ENCODE assay signal across 32 cellular contexts in the genomic region with DNA sequence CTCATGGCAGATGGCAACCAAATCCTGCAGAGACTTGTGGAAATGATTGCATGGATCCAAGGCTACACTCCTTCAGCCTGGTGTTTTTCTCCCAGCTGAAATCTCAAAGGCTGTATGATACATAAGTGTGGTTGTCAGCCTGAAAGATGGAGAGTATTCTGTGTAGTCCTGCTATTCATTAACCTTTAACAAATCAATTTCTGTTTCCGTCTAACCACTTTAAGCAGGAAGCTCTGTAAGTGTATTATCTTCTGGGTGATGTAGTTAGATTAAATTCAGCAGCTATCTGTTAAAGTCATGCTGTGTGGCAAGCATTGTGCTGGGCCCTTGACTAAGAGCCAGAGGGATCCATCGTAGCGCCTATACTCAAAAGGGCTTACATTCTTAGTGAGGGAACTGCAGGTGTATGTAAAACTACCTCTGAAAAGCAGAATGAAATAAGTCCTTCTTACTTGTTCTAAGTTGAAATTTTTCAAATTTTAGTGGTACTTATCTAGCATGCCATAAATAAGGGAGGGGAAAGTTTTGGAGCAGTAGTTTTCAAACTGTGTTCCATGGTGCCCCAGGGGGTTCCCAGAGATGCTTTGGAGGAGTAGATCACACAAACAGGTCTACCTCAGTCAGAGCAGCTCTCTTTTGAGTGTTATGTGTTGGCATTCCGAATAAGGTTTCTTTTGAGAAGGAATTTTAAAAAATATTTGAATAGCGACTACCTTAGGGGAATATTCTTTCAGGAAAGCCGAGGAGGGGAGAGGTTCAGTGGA.
"Had no signal": no experiment of that assay in that cellular context is flagged by ENCODE, and none has a peak within 500 bp of the region (broad histone marks: within the 10 kb centered on the region; RNA-seq: fewer than 3 reads in every experiment).

No MANE protein-coding gene starts in this region.

- ATAC-seq: gastrocnemius medialis; left cardiac atrium; left ventricle myocardium superior; naive thymus-derived CD8-positive, alpha-beta T cell; stimulated activated naive CD8-positive, alpha-beta T cell treated with anti-CD3 and anti-CD28 coated beads, Interleukin-15, Interleukin-2, amounts not matched to agents 100 U/mL and 50 U/mL, for 24 hours had no signal

- H3K9me3 ChIP-seq: adrenal gland, gastrocnemius medialis, right lobe of liver, thoracic aorta, uterus had no signal

- H3K4me2 ChIP-seq: neural progenitor cell had no signal

- H3K4me1 ChIP-seq: adrenal gland, gastrocnemius medialis, neural progenitor cell, right lobe of liver, uterus had no signal

- DNase-seq: activated CD4-positive, alpha-beta T cell treated with anti-CD3 and anti-CD28 coated beads for 4 hours; activated CD4-positive, alpha-beta T cell treated with anti-CD3 and anti-CD28 coated beads, Interleukin-2, amount 50 U/mL, for 4 hours; activated CD8-positive, alpha-beta memory T cell treated with anti-CD3 and anti-CD28 coated beads for 24 hours; activated effector memory CD4-positive, alpha-beta T cell treated with anti-CD3 and anti-CD28 coated beads, Interleukin-2, amount 50 U/mL, for 16 hours; activated naive CD4-positive, alpha-beta T cell treated with anti-CD3 and anti-CD28 coated beads for 36 hours; activated naive CD8-positive, alpha-beta T cell treated with anti-CD3 and anti-CD28 coated beads for 36 hours; aorta; brain microvascular endothelial cell; dorsolateral prefrontal cortex; effector memory CD4-positive, alpha-beta T cell; erythroblast; gastrocnemius medialis; head of caudate nucleus; hippocampal formation; left cardiac atrium; left ventricle myocardium superior; mammary epithelial cell; midbrain; naive thymus-derived CD8-positive, alpha-beta T cell; occipital lobe; posterior cingulate gyrus; right lobe of liver; stimulated activated CD4-positive, alpha-beta T cell treated with anti-CD3 and anti-CD28 coated beads, Interleukin-2, amount 100 ng/mL, for 48 hours; stimulated activated naive CD8-positive, alpha-beta T cell treated with anti-CD3 and anti-CD28 coated beads, Interleukin-15, Interleukin-2, amounts not matched to agents 100 U/mL and 50 U/mL, for 24 hours; T-helper 2 cell; uterus had no signal

- H3K9me3 Mint-ChIP-seq: activated naive CD4-positive, alpha-beta T cell treated with anti-CD3 and anti-CD28 coated beads for 36 hours; activated naive CD8-positive, alpha-beta T cell treated with anti-CD3 and anti-CD28 coated beads for 36 hours; naive thymus-derived CD8-positive, alpha-beta T cell; type B pancreatic cell had no signal

- H3K27ac Mint-ChIP-seq: activated naive CD4-positive, alpha-beta T cell treated with anti-CD3 and anti-CD28 coated beads for 36 hours; activated naive CD8-positive, alpha-beta T cell treated with anti-CD3 and anti-CD28 coated beads for 36 hours; neural progenitor cell; type B pancreatic cell had no signal

- H3K4me1 Mint-ChIP-seq: activated naive CD8-positive, alpha-beta T cell treated with anti-CD3 and anti-CD28 coated beads for 36 hours; naive thymus-derived CD8-positive, alpha-beta T cell; neural progenitor cell had no signal

- H3K36me3 ChIP-seq: uterus had no signal

- H3K4me3 ChIP-seq: adrenal gland, coronary artery, dorsolateral prefrontal cortex, gastrocnemius medialis, neural progenitor cell, right lobe of liver, thoracic aorta, uterus had no signal

- H2AFZ ChIP-seq: neural progenitor cell had no signal

- H3K4me3 Mint-ChIP-seq: activated naive CD4-positive, alpha-beta T cell treated with anti-CD3 and anti-CD28 coated beads for 36 hours; activated naive CD8-positive, alpha-beta T cell treated with anti-CD3 and anti-CD28 coated beads for 36 hours; naive thymus-derived CD8-positive, alpha-beta T cell; neural progenitor cell; type B pancreatic cell had no signal

- H3K27me3 ChIP-seq: adrenal gland, brain microvascular endothelial cell, dorsolateral prefrontal cortex, gastrocnemius medialis, neural progenitor cell, right lobe of liver, uterus had no signal

- H3K9ac ChIP-seq: neural progenitor cell had no signal

- H3K27ac ChIP-seq: brain microvascular endothelial cell, coronary artery, dorsolateral prefrontal cortex, gastrocnemius medialis, neural progenitor cell, right lobe of liver, thoracic aorta, uterus, VCaP had no signal

- H3K27me3 Mint-ChIP-seq: activated naive CD8-positive, alpha-beta T cell treated with anti-CD3 and anti-CD28 coated beads for 36 hours; naive thymus-derived CD8-positive, alpha-beta T cell; type B pancreatic cell had no signal
